8 cellular contexts compared by ENCODE assay signal in genomic region chr19:20247016-20247683, GRCh38.
DNase-seq lines count a peak whose midpoint lies in the region; ATAC-seq and TF ChIP-seq lines count a peak whose summit lies in the region.

No MANE protein-coding gene starts in this region.

- CTCF ChIA-PET in PC-3 (lab: Charles Lee): no interaction called here

- peak; percentile 8 for DNase-seq in GM04504 (ENCODE audit: low read depth)
- DNase-seq in PC-3: peak; percentile 5
- DNase-seq in dermis blood vessel endothelial cell: peak; percentile 27
- peak; percentile 14 for DNase-seq in neural crest cell (ENCODE audit: low read depth, low spot score)
- no peak for DNase-seq in HAP-1 (ENCODE audit: low spot score in 2 of 2)
- DNase-seq in activated CD4-positive, CD25-positive, alpha-beta regulatory T cell treated with anti-CD3 and anti-CD28 coated beads, Interleukin-2, amount 50 U/mL, for 72 hours: no peak
- DNase-seq in esophagus muscularis mucosa (ENCODE audit: extremely low spot score): no peak

- no peak overlapping the region for H2AFZ ChIP-seq in PC-3 (ENCODE audit: low read length)

- no peaks in the 10 kb centered on the region for H3K9me2 ChIP-seq in PC-3 (replicated peaks; ENCODE audit: low read length)

- no peak overlapping the region for H3K4me3 Mint-ChIP-seq in neural crest cell

- ATAC-seq in PC-3 (no peak), HG03135 (IDR thresholded peaks at IDR 0.05; ENCODE audit: unreplicated experiment) (no peak)

- intact Hi-C loops in PC-3 (cut with micrococcal nuclease) (no loop called here), esophagus muscularis mucosa (cut with DNase I) (no loop called here)

- WGBS in esophagus muscularis mucosa: 45% methylated on average over 10 of the region's 10 CpGs

- H3K27ac ChIP-seq in PC-3 (ENCODE audit: low read length): no peak overlapping the region
- H3K27ac ChIP-seq in esophagus muscularis mucosa (replicated peaks in 1 of 4): no peak overlapping the region

- no peaks in the 10 kb centered on the region; the same call in 1 of the 2 replicates for H3K36me3 ChIP-seq in PC-3 (ENCODE audit: low read depth, low read length)
- no peaks in the 10 kb centered on the region for H3K36me3 ChIP-seq in HAP-1 (replicated peaks)
- H3K36me3 ChIP-seq in esophagus muscularis mucosa: no peaks in the 10 kb centered on the region

- H3K27me3 ChIP-seq in PC-3 (ENCODE audit: low read length) (no peaks in the 10 kb centered on the region), HAP-1 (ENCODE audit: low read depth) (no peaks in the 10 kb centered on the region), esophagus muscularis mucosa (no peaks in the 10 kb centered on the region)

- no peaks in the 10 kb centered on the region for H3K79me2 ChIP-seq in PC-3 (ENCODE audit: low read length)

- BruUV-seq in PC-3 (replicated peaks; lab: Mats Ljungman, UMichigan): no TSS peak

- TF ChIP-seq EP300 in esophagus muscularis mucosa (IDR thresholded peaks at IDR 0.05): no peak

- no peaks in the 10 kb centered on the region for H3K36me3 Mint-ChIP-seq in neural crest cell (ENCODE audit: low read depth)

- in situ Hi-C loops in HAP-1 (cut with MboI; ENCODE audit: low sequenced_read_pairs): no loop called here

- H3K4me1 ChIP-seq in PC-3 (ENCODE audit: insufficient read depth, low read length) (no peaks in the 10 kb centered on the region), HAP-1 (no peaks in the 10 kb centered on the region), esophagus muscularis mucosa (no peaks in the 10 kb centered on the region)

- H3F3A ChIP-seq in PC-3 (ENCODE audit: low read length, unreplicated experiment): no peaks in the 10 kb centered on the region

- no peaks in the 10 kb centered on the region for H3K9me3 Mint-ChIP-seq in neural crest cell

- H3K4me1 Mint-ChIP-seq in neural crest cell: no peaks in the 10 kb centered on the region

- no peaks in the 10 kb centered on the region; the same call in 1 of the 2 replicates for H3K9me3 ChIP-seq in PC-3 (ENCODE audit: low read length)
- H3K9me3 ChIP-seq in HAP-1: no peaks in the 10 kb centered on the region
- H3K9me3 ChIP-seq in esophagus muscularis mucosa: no peaks in the 10 kb centered on the region

- H3K27me3 Mint-ChIP-seq in neural crest cell (ENCODE audit: low read depth): no peaks in the 10 kb centered on the region

- H3K4me3 ChIP-seq in PC-3 (ENCODE audit: low read length) (no peak overlapping the region), HAP-1 (no peak overlapping the region), esophagus muscularis mucosa (no peak overlapping the region)

- no peak for TF ChIP-seq POLR2A in esophagus muscularis mucosa (IDR thresholded peaks at IDR 0.05; ENCODE audit: low read depth)

- no peak overlapping the region for H3K27ac Mint-ChIP-seq in neural crest cell (ENCODE audit: unreplicated experiment)

- POLR2A ChIA-PET in PC-3 (lab: Charles Lee; ENCODE audit: unreplicated experiment): no interaction called here

- TF ChIP-seq CTCF in PC-3 (conservative IDR thresholded peaks at IDR 0.05; ENCODE audit: low read depth, low read length): no peak
- TF ChIP-seq CTCF in neural crest cell (conservative IDR thresholded peaks at IDR 0.05): peak; percentile 70
- TF ChIP-seq CTCF in esophagus muscularis mucosa (IDR thresholded peaks at IDR 0.05): peak in 1 of 3 experiments; percentile 33

- no peak overlapping the region for H3K9ac ChIP-seq in PC-3 (ENCODE audit: low read length)

- no peak overlapping the region for H3K4me2 ChIP-seq in PC-3 (ENCODE audit: low read length)

- H4K20me1 ChIP-seq in PC-3 (ENCODE audit: low read length): no peaks in the 10 kb centered on the region

Comparison
In these comparisons a context has a peak if more than half of its experiments do, and no peak if none do; other contexts are left out.
1. DNase-seq: peak in GM04504 (single experiment), PC-3 (single experiment), dermis blood vessel endothelial cell (single experiment) and neural crest cell (single experiment); none in HAP-1 (0 of 2), activated CD4-positive, CD25-positive, alpha-beta regulatory T cell treated with anti-CD3 and anti-CD28 coated beads, Interleukin-2, amount 50 U/mL, for 72 hours (single experiment) and esophagus muscularis mucosa (single experiment).